ENCODE assay signal across 10 cellular contexts in genomic region chr3:58536501-58537411, GRCh38. TPM values are rescaled to one million over a fixed set of nuclear protein-coding genes. Genes with fewer than 3 reads are reported as not detected.
DNase-seq lines count a peak whose midpoint lies in the region; ATAC-seq and TF ChIP-seq lines count a peak whose summit lies in the region.
"Had no signal": no experiment of that assay in that cellular context is flagged by ENCODE, and none has a peak within 500 bp of the region (broad histone marks: within the 10 kb centered on the region; RNA-seq: fewer than 3 reads in every experiment).

Gene ACOX2 (minus strand): TSS chr3:58537190. CDS start chr3:58535106, 2,084 bp downstream.

- H2AFZ ChIP-seq in ACC112 (ENCODE audit: low read length, unreplicated experiment) (peak within 1 kb of the TSS; percentile 73), PC-3 (ENCODE audit: low read length) (no peak within 1 kb of the TSS), neuronal stem cell (ENCODE audit: low read length) (peak within 1 kb of the TSS; percentile 93)

- TF ChIP-seq CTCF in PC-3 (conservative IDR thresholded peaks at IDR 0.05; ENCODE audit: low read depth, low read length) (no peak), gastroesophageal sphincter (IDR thresholded peaks at IDR 0.05) (no peak)

- DNase-seq in PC-3 (no peak), neuronal stem cell (ENCODE audit: low spot score) (no peak), T-helper 2 cell (no peak)
- DNase-seq: activated naive CD8-positive, alpha-beta T cell treated with anti-CD3 and anti-CD28 coated beads, Interleukin-2, amount 10 ng/mL, durations not matched to agents 7 days and 5 days had no signal

- H3K79me2 ChIP-seq in ACC112 (ENCODE audit: control insufficient read depth, insufficient read depth, low read length, unreplicated experiment) (no peaks in the 10 kb centered on the region), PC-3 (ENCODE audit: low read length) (no peaks in the 10 kb centered on the region)

- no peaks in the 10 kb centered on the region for H3F3A ChIP-seq in PC-3 (ENCODE audit: low read length, unreplicated experiment)

- H3K27me3 ChIP-seq in ACC112 (ENCODE audit: insufficient read depth, low read length) = no peaks in the 10 kb centered on the region
- H3K27me3 ChIP-seq in PC-3 (ENCODE audit: low read length) = no peaks in the 10 kb centered on the region
- no peaks in the 10 kb centered on the region for H3K27me3 ChIP-seq in gastroesophageal sphincter
- H3K27me3 ChIP-seq in neuronal stem cell (ENCODE audit: control insufficient read depth in 3 of 3, insufficient read depth in 3 of 3, low read depth in 1 of 3, low read length in 3 of 3) = no peaks in the 10 kb centered on the region

- H3K36me3 ChIP-seq in ACC112 (ENCODE audit: insufficient read depth, low read length) (no peaks in the 10 kb centered on the region), PC-3 (ENCODE audit: low read depth, low read length) (no peaks in the 10 kb centered on the region), gastroesophageal sphincter (peaks cover 0 to 29% of the 10 kb centered on the region in 2 donors), neuronal stem cell (replicated peaks in 1 of 2; ENCODE audit: control insufficient read depth in 2 of 2, insufficient read depth in 2 of 2, low read length in 2 of 2) (no peaks in the 10 kb centered on the region)

- peak within 1 kb of the TSS; percentile 66 for H2BK5ac ChIP-seq in neuronal stem cell (ENCODE audit: low read length)

- peak within 1 kb of the TSS; percentile 15 for H2AK5ac ChIP-seq in neuronal stem cell (ENCODE audit: low read depth, low read length)

- no peak within 1 kb of the TSS for H3K4me2 ChIP-seq in PC-3 (ENCODE audit: low read length)
- H3K4me2 ChIP-seq in neuronal stem cell (ENCODE audit: insufficient read depth, low read length, poor library complexity, severe bottlenecking) = no peak within 1 kb of the TSS
- H3K4me2 ChIP-seq: KMS-11 had no signal

- H3K4ac ChIP-seq in neuronal stem cell (ENCODE audit: low read length) = no peak within 1 kb of the TSS

- no TSS peak for BruUV-seq in PC-3 (replicated peaks; lab: Mats Ljungman, UMichigan)

- no peaks in the 10 kb centered on the region for H3K9me2 ChIP-seq in PC-3 (replicated peaks; ENCODE audit: low read length)

- peak; percentile 13 to 32 for TF ChIP-seq POLR2A in gastroesophageal sphincter (IDR thresholded peaks at IDR 0.05)

- ATAC-seq in PC-3 = no peak
- peak; percentile 92 for ATAC-seq in gastroesophageal sphincter
- ATAC-seq in GM19463 (IDR thresholded peaks at IDR 0.05; ENCODE audit: unreplicated experiment) = no peak
- ATAC-seq in HG02623 (IDR thresholded peaks at IDR 0.05; ENCODE audit: unreplicated experiment) = no peak
- no peak for ATAC-seq in HG02973 (IDR thresholded peaks at IDR 0.05; ENCODE audit: unreplicated experiment)

- H2BK120ac ChIP-seq in neuronal stem cell (ENCODE audit: low read depth, low read length) = no peak within 1 kb of the TSS

- H3K14ac ChIP-seq in neuronal stem cell (ENCODE audit: low read length) = peak within 1 kb of the TSS; percentile 11

- POLR2A ChIA-PET in PC-3 (lab: Charles Lee; ENCODE audit: unreplicated experiment) = no interaction called here

- peak within 1 kb of the TSS; percentile 29 for H4K8ac ChIP-seq in neuronal stem cell (ENCODE audit: low read depth, low read length)

- no peak within 1 kb of the TSS for H3K9ac ChIP-seq in PC-3 (ENCODE audit: low read length)
- no peak within 1 kb of the TSS for H3K9ac ChIP-seq in neuronal stem cell (ENCODE audit: low read depth, low read length, poor library complexity)
- H3K9ac ChIP-seq: KMS-11 had no signal

- H3K9me3 ChIP-seq in PC-3 (ENCODE audit: low read length) (no peaks in the 10 kb centered on the region), gastroesophageal sphincter (no peaks in the 10 kb centered on the region), neuronal stem cell (replicated peaks in 1 of 2; ENCODE audit: control insufficient read depth in 2 of 2, insufficient read depth in 1 of 2, low read depth in 1 of 2, low read length in 2 of 2) (peaks cover 1 to 5% of the 10 kb centered on the region in 2 donors)

- H3K4me3 ChIP-seq in ACC112 (ENCODE audit: low read depth, low read length) (peak within 1 kb of the TSS; percentile 71), PC-3 (ENCODE audit: low read length) (no peak within 1 kb of the TSS), gastroesophageal sphincter (peak within 1 kb of the TSS; percentile 25 to 50), neuronal stem cell (ENCODE audit: low read length in 2 of 2) (no peak within 1 kb of the TSS)

- H3K27ac ChIP-seq in ACC112 (ENCODE audit: low read depth, low read length) (0 out of 2 replicates have a peak within 1 kb of the TSS, but pooled peaks have one; percentile 5), PC-3 (ENCODE audit: low read length) (no peak within 1 kb of the TSS), gastroesophageal sphincter (peak within 1 kb of the TSS; percentile 62 to 88 (median 84)), neuronal stem cell (replicated peaks; ENCODE audit: low read length) (no peak within 1 kb of the TSS)
- H3K27ac ChIP-seq: KMS-11 had no signal

- peak within 1 kb of the TSS; percentile 14 for H2BK12ac ChIP-seq in neuronal stem cell (ENCODE audit: low read length)

- peak within 1 kb of the TSS; percentile 74 for H2BK15ac ChIP-seq in neuronal stem cell (ENCODE audit: low read length)

- no peak within 1 kb of the TSS for H3K23ac ChIP-seq in neuronal stem cell (ENCODE audit: low read depth, low read length, poor library complexity)

- H4K91ac ChIP-seq in neuronal stem cell (ENCODE audit: low read depth, low read length, poor library complexity) = no peak within 1 kb of the TSS

- CTCF ChIA-PET in PC-3 (lab: Charles Lee) = no interaction called here

- 0 to 17% methylated on average over 4 to 9 of the region's 13 CpGs for WGBS in gastroesophageal sphincter (ENCODE audit: low coverage in 1 of 2), 2 donors
- no CpG with 5 or more reads among the region's 13 CpGs for WGBS in neuronal stem cell (ENCODE audit: extremely low coverage in 2 of 2, insufficient read length in 2 of 2, insufficient replicate concordance in 1 of 2), 2 donors

- no peak for TF ChIP-seq EP300 in gastroesophageal sphincter (IDR thresholded peaks at IDR 0.05)

- intact Hi-C loops in PC-3 (cut with micrococcal nuclease) = no loop called here

- no peaks in the 10 kb centered on the region for H4K20me1 ChIP-seq in PC-3 (ENCODE audit: low read length)

- H3K4me1 ChIP-seq in ACC112 (ENCODE audit: control insufficient read depth, insufficient read depth, low read length, unreplicated experiment) (peaks cover 19% of the 10 kb centered on the region), PC-3 (ENCODE audit: insufficient read depth, low read length) (peaks cover 4% of the 10 kb centered on the region; the same call in 1 of the 2 replicates), gastroesophageal sphincter (peaks cover 0 to 41% (median 23%) of the 10 kb centered on the region in 3 donors), neuronal stem cell (ENCODE audit: control insufficient read depth in 2 of 2, insufficient read depth in 1 of 2, low read depth in 1 of 2, low read length in 2 of 2) (peaks cover 16 to 22% of the 10 kb centered on the region in 2 donors)

- H3K79me1 ChIP-seq in neuronal stem cell (ENCODE audit: low read depth, low read length) = no peaks in the 10 kb centered on the region

- peak within 1 kb of the TSS; percentile 93 for H3K18ac ChIP-seq in neuronal stem cell (ENCODE audit: low read length)

RNA-seq across cellular contexts. Expression of gene ACOX2, which starts in this region (rescaled TPM):
- total RNA-seq in PC-3 (2014; rRNA removed) (9.8 and 10.8 TPM in 2 replicates), gastroesophageal sphincter (10 to 100 TPM; 17.3 to 43.3 (median 23.6) TPM)
- polyA plus RNA-seq in neuronal stem cell (2013, experiment 1 of 2) = 6.1 TPM
- 5.8 TPM for polyA plus RNA-seq in neuronal stem cell (2013, experiment 2 of 2)
- total RNA-seq: activated naive CD8-positive, alpha-beta T cell treated with anti-CD3 and anti-CD28 coated beads, Interleukin-2, amount 10 ng/mL, durations not matched to agents 7 days and 5 days had no signal

Comparison
In these comparisons a context has a peak if more than half of its experiments do, and no peak if none do; other contexts are left out.
1. H3K27ac ChIP-seq: peak in ACC112 (single experiment) and gastroesophageal sphincter (4 of 4); none in PC-3 (single experiment) and neuronal stem cell (single experiment).
2. H3K4me3 ChIP-seq: peak in ACC112 (single experiment) and gastroesophageal sphincter (2 of 2); none in PC-3 (single experiment) and neuronal stem cell (0 of 2).